35 cellular contexts compared by ENCODE assay signal in the genomic region with DNA sequence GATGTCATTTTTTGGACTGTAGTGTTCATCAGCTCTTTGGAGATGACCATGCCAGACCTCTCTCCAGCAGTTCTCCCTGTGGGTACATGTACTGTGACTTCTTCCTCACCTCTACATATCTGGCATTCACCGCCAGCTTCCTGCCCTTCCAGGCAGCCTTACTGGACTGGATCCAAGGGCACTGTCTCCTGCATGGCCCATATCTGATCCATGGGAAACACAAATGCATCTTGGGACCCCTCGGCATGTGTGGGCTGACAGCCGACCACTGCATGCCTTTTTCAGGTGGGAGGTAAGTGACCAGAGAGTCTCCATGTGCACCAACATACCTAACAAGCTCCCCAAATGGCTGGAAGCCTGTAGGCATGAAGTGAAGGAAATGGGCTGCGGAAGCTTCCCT.
"Had no signal": no experiment of that assay in that cellular context is flagged by ENCODE, and none has a peak within 500 bp of the region (broad histone marks: within the 10 kb centered on the region; RNA-seq: fewer than 3 reads in every experiment).

No MANE protein-coding gene starts in this region.

- H3K9ac ChIP-seq: SK-N-SH had no signal

- H3K27ac ChIP-seq: ascending aorta, cardiac muscle cell, Peyer's patch, SJSA1 had no signal

- H3K36me3 Mint-ChIP-seq: activated naive CD4-positive, alpha-beta T cell treated with anti-CD3 and anti-CD28 coated beads, Interleukin-2, amount 50 U/mL, for 24 hours; activated naive CD8-positive, alpha-beta T cell treated with anti-CD3 and anti-CD28 coated beads, Interleukin-2, amount 10 ng/mL, durations not matched to agents 7 days and 5 days; WTC11 had no signal

- H3K27ac Mint-ChIP-seq: activated CD4-positive, alpha-beta memory T cell treated with anti-CD3 and anti-CD28 coated beads, Interleukin-2, amount 10 ng/mL, durations not matched to agents 7 days and 5 days; activated CD4-positive, alpha-beta T cell treated with anti-CD3 and anti-CD28 coated beads for 36 hours; activated CD8-positive, alpha-beta memory T cell treated with anti-CD3 and anti-CD28 coated beads, Interleukin-2, amount 10 ng/mL, durations not matched to agents 7 days and 5 days; activated naive CD4-positive, alpha-beta T cell treated with anti-CD3 and anti-CD28 coated beads, Interleukin-2, amount 50 U/mL, for 24 hours; activated naive CD8-positive, alpha-beta T cell treated with anti-CD3 and anti-CD28 coated beads, Interleukin-2, amount 10 ng/mL, durations not matched to agents 7 days and 5 days; activated T-cell treated with anti-CD3 and anti-CD28 coated beads, Interleukin-2, amount 50 U/mL, for 24 hours; activated T-helper 2 cell treated with anti-CD3 and anti-CD28 coated beads, Interferon-gamma antibody, Interleukin-2, Interleukin-4, amounts not matched to agents 10 μg/mL and 5 μg/mL and 100 μg/mL, durations not matched to agents 14 hours and 24 hours and 36 hours; T-helper 1 cell treated with Interleukin-12 subunit alpha and Interleukin-12 subunit beta and Interleukin-4 antibody, amounts not matched to agents 30 μg/mL and 1 μg/mL, for 36 hours; T-helper 2 cell treated with Interferon-gamma antibody and Interleukin-4, amounts not matched to agents 5 μg/mL and 100 μg/mL, for 36 hours; WTC11 had no signal

- H3K4me3 ChIP-seq: ascending aorta, cardiac muscle cell, Peyer's patch, SJSA1 had no signal

- H3K9me3 ChIP-seq: ascending aorta, Peyer's patch, SJSA1, SK-N-SH had no signal

- DNase-seq: activated CD4-positive, alpha-beta memory T cell treated with anti-CD3 and anti-CD28 coated beads, Interleukin-2, amount 10 ng/mL, durations not matched to agents 7 days and 5 days; activated CD4-positive, alpha-beta T cell treated with anti-CD3 and anti-CD28 coated beads for 36 hours; activated CD4-positive, alpha-beta T cell treated with anti-CD3 and anti-CD28 coated beads, Interleukin-2, amount 50 U/mL, for 1 hour; activated CD8-positive, alpha-beta memory T cell treated with anti-CD3 and anti-CD28 coated beads for 24 hours; activated CD8-positive, alpha-beta memory T cell treated with anti-CD3 and anti-CD28 coated beads, Interleukin-2, amount 10 ng/mL, durations not matched to agents 7 days and 5 days; activated gamma-delta T cell; activated naive CD4-positive, alpha-beta T cell treated with Interleukin-2 at 50 U/mL for 16 hours; activated naive CD8-positive, alpha-beta T cell treated with anti-CD3 and anti-CD28 coated beads, Interleukin-2, amount 10 ng/mL, durations not matched to agents 7 days and 5 days; activated T-cell treated with anti-CD3 and anti-CD28 coated beads, Interleukin-2, amount 50 U/mL, for 24 hours; amygdala; NCI-H1092 treated with DMSO at 0.1 percent for 48 hours; NCI-H1417; NCI-H146; NCI-H187; NCI-H2029 treated with DMSO at 0.1 percent for 48 hours; NCI-H2107; NCI-H2171; NCI-H510A; NCI-H526; NCI-H748 treated with DMSO at 0.1 percent for 48 hours; NK-92 treated with Interleukin-12 subunit alpha and Interleukin-12 subunit beta, amount 100 ng/mL, for 24 hours; PC-3; Peyer's patch; SHP77 treated with DMSO at 0.1 percent for 48 hours; SK-N-SH had no signal

- H3K4me3 Mint-ChIP-seq: activated CD4-positive, alpha-beta memory T cell treated with anti-CD3 and anti-CD28 coated beads, Interleukin-2, amount 10 ng/mL, durations not matched to agents 7 days and 5 days; activated CD4-positive, alpha-beta T cell treated with anti-CD3 and anti-CD28 coated beads for 36 hours; activated CD8-positive, alpha-beta memory T cell treated with anti-CD3 and anti-CD28 coated beads, Interleukin-2, amount 10 ng/mL, durations not matched to agents 7 days and 5 days; activated naive CD4-positive, alpha-beta T cell treated with anti-CD3 and anti-CD28 coated beads, Interleukin-2, amount 50 U/mL, for 24 hours; activated naive CD8-positive, alpha-beta T cell treated with anti-CD3 and anti-CD28 coated beads, Interleukin-2, amount 10 ng/mL, durations not matched to agents 7 days and 5 days; activated T-cell treated with anti-CD3 and anti-CD28 coated beads, Interleukin-2, amount 50 U/mL, for 24 hours; central memory CD8-positive, alpha-beta T cell; T-helper 1 cell treated with Interleukin-12 subunit alpha and Interleukin-12 subunit beta and Interleukin-4 antibody, amounts not matched to agents 30 μg/mL and 1 μg/mL, for 36 hours; T-helper 2 cell treated with Interferon-gamma antibody and Interleukin-4, amounts not matched to agents 5 μg/mL and 100 μg/mL, for 36 hours; WTC11 had no signal

- H3K27me3 ChIP-seq: ascending aorta, cardiac muscle cell, Peyer's patch had no signal

- H3K4me2 ChIP-seq: SK-N-SH had no signal

- ATAC-seq: activated CD4-positive, alpha-beta T cell treated with anti-CD3 and anti-CD28 coated beads for 36 hours; activated CD4-positive, CD25-positive, alpha-beta regulatory T cell treated with anti-CD3 and anti-CD28 coated beads, Interleukin-2, amount 50 U/mL, for 24 hours; activated CD8-positive, alpha-beta memory T cell treated with anti-CD3 and anti-CD28 coated beads, Interleukin-2, amount 10 ng/mL, durations not matched to agents 7 days and 5 days; PC-3; WTC11 had no signal

- H3K9me3 Mint-ChIP-seq: activated naive CD4-positive, alpha-beta T cell treated with anti-CD3 and anti-CD28 coated beads, Interleukin-2, amount 50 U/mL, for 24 hours; activated naive CD8-positive, alpha-beta T cell treated with anti-CD3 and anti-CD28 coated beads, Interleukin-2, amount 10 ng/mL, durations not matched to agents 7 days and 5 days; activated T-cell treated with anti-CD3 and anti-CD28 coated beads, Interleukin-2, amount 50 U/mL, for 24 hours; activated T-helper 2 cell treated with anti-CD3 and anti-CD28 coated beads, Interferon-gamma antibody, Interleukin-2, Interleukin-4, amounts not matched to agents 10 μg/mL and 5 μg/mL and 100 μg/mL, durations not matched to agents 14 hours and 24 hours and 36 hours; central memory CD8-positive, alpha-beta T cell; T-helper 1 cell treated with Interleukin-12 subunit alpha and Interleukin-12 subunit beta and Interleukin-4 antibody, amounts not matched to agents 30 μg/mL and 1 μg/mL, for 36 hours; T-helper 2 cell treated with Interferon-gamma antibody and Interleukin-4, amounts not matched to agents 5 μg/mL and 100 μg/mL, for 36 hours had no signal

- H3K36me3 ChIP-seq: ascending aorta, cardiac muscle cell, Peyer's patch, SJSA1 had no signal

- H3K27me3 Mint-ChIP-seq: activated naive CD4-positive, alpha-beta T cell treated with anti-CD3 and anti-CD28 coated beads, Interleukin-2, amount 50 U/mL, for 24 hours; central memory CD8-positive, alpha-beta T cell had no signal
